Comparison of ENCODE assay signal across 8 cellular contexts in genomic region chr17:58352018-58352842, GRCh38. TPM values are rescaled to one million over a fixed set of nuclear protein-coding genes. Genes with fewer than 3 reads are reported as not detected.
DNase-seq lines count a peak whose midpoint lies in the region; ATAC-seq and TF ChIP-seq lines count a peak whose summit lies in the region.

Gene SUPT4H1 (minus strand): TSS chr17:58352201. CDS start chr17:58352135, 66 bp downstream.

- DNase-seq in AG09309 (ENCODE audit: low read depth) (peak; percentile 61), NCI-H2227 (lab: John Stamatoyannopoulos, UW; ENCODE audit: unreplicated experiment) (peak; percentile 97), WTC11 (ENCODE audit: low spot score) (peak; percentile 89), caudate nucleus (lab: John Stamatoyannopoulos, UW) (peak in 59 of 61 donors; percentile 29 to 90 (median 82)), inferior parietal cortex (ENCODE audit: extremely low spot score) (peak; percentile 95), smooth muscle cell of the brain vasculature (ENCODE audit: low read depth, low spot score) (peak; percentile 59)

- CTCF ChIA-PET in WTC11 (lab: Charles Lee) = interaction anchor here (0.7 to 4.0 kb wide), 20 partner anchors 12 to 152 kb away, joined by 3 to 54 read pairs (median 5); partner anchors contain the start of genes RNF43 and TSPOAP1

- H3K4me1 Mint-ChIP-seq in WTC11 = peaks cover 19% of the 10 kb centered on the region

- H3K27me3 Mint-ChIP-seq in WTC11 (ENCODE audit: low read depth) = no peaks in the 10 kb centered on the region; the same call in 1 of the 2 replicates

- H3K9me3 Mint-ChIP-seq in WTC11 = no peaks in the 10 kb centered on the region

- H3K4me3 Mint-ChIP-seq in WTC11 = peak within 1 kb of the TSS; percentile 100

- ATAC-seq in GM19023 (IDR thresholded peaks at IDR 0.05; ENCODE audit: unreplicated experiment) (peak; percentile 93), HG03175 (IDR thresholded peaks at IDR 0.05; ENCODE audit: unreplicated experiment) (peak; percentile 92), WTC11 (peak; percentile 88)

- TF ChIP-seq CTCF in AG09309 (IDR thresholded peaks at IDR 0.05; ENCODE audit: control insufficient read depth, insufficient read depth, low read depth, low read length, missing control alignments) = no peak
- no peak for TF ChIP-seq CTCF in WTC11 (IDR thresholded peaks at IDR 0.05)

- POLR2A ChIA-PET in WTC11 (lab: Charles Lee) = interaction anchor here (0.6 to 4.4 kb wide), 15 partner anchors 8 to 76 kb away, joined by 3 to 61 read pairs (median 5); partner anchors contain the start of gene RNF43

- H3K4me3 ChIP-seq in AG09309 (ENCODE audit: control insufficient read depth, low read depth, low read length) = peak within 1 kb of the TSS; percentile 93

- peak within 1 kb of the TSS; percentile 99 for H3K27ac Mint-ChIP-seq in WTC11

- H3K27ac ChIP-seq in caudate nucleus (ENCODE audit: low read depth, low read length) = peak within 1 kb of the TSS; percentile 82

- H3K36me3 Mint-ChIP-seq in WTC11 = peaks cover 35% of the 10 kb centered on the region

TF ChIP-seq in WTC11, 78 proteins besides CTCF, POLR2A, EP300 and RAD21 (continues in another document):
- TF ChIP-seq ZNF425 (CRISPR knock-in tag; conservative IDR thresholded peaks at IDR 0.05) = no peak
- TF ChIP-seq ZNF671 (CRISPR knock-in tag; IDR thresholded peaks at IDR 0.05) = no peak
- TF ChIP-seq GRHL2 (CRISPR knock-in tag; IDR thresholded peaks at IDR 0.05; ENCODE audit: insufficient replicate concordance, severe bottlenecking) = no peak
- TF ChIP-seq HMGXB4 (CRISPR knock-in tag; IDR thresholded peaks at IDR 0.05) = 0 out of 2 replicates have a peak, but pooled peaks have one; percentile 54
- no peak for TF ChIP-seq ZBTB43 (CRISPR knock-in tag; IDR thresholded peaks at IDR 0.05)
- TF ChIP-seq NFATC4 (CRISPR knock-in tag; IDR thresholded peaks at IDR 0.05) = no peak
- TF ChIP-seq KAT7 (CRISPR knock-in tag; IDR thresholded peaks at IDR 0.05; ENCODE audit: borderline replicate concordance) = 0 out of 2 replicates have a peak, but pooled peaks have one; percentile 66
- TF ChIP-seq NFYB (CRISPR knock-in tag; conservative IDR thresholded peaks at IDR 0.05; ENCODE audit: low read depth) = no peak
- 0 out of 2 replicates have a peak, but pooled peaks have one; percentile 87 for TF ChIP-seq CBFB (CRISPR knock-in tag; IDR thresholded peaks at IDR 0.05; ENCODE audit: low read depth)
- peak; percentile 71; the same call in 1 of the 2 replicates for TF ChIP-seq ZBTB21 (CRISPR knock-in tag; IDR thresholded peaks at IDR 0.05; ENCODE audit: borderline replicate concordance)
- TF ChIP-seq HMGA2 (CRISPR knock-in tag; IDR thresholded peaks at IDR 0.05) = no peak
- TF ChIP-seq FOXP1 (CRISPR knock-in tag; IDR thresholded peaks at IDR 0.05; ENCODE audit: borderline replicate concordance) = peak; percentile 87
- no peak for TF ChIP-seq CREB1 (CRISPR knock-in tag; IDR thresholded peaks at IDR 0.05)
- no peak for TF ChIP-seq AR (CRISPR knock-in tag; IDR thresholded peaks at IDR 0.05)
- 0 out of 2 replicates have a peak, but pooled peaks have one; percentile 64 for TF ChIP-seq ELF4 (CRISPR knock-in tag; IDR thresholded peaks at IDR 0.05; ENCODE audit: low read depth)
- TF ChIP-seq SP1 (CRISPR knock-in tag; conservative IDR thresholded peaks at IDR 0.05) = peak; percentile 92
- no peak for TF ChIP-seq PRRX2 (CRISPR knock-in tag; IDR thresholded peaks at IDR 0.05)
- no peak for TF ChIP-seq JAZF1 (CRISPR knock-in tag; IDR thresholded peaks at IDR 0.05)
- peak; percentile 94 for TF ChIP-seq ZNF423 (CRISPR knock-in tag; IDR thresholded peaks at IDR 0.05)
- TF ChIP-seq ZNF317 (CRISPR knock-in tag; IDR thresholded peaks at IDR 0.05; ENCODE audit: borderline replicate concordance, low read depth) = no peak
- TF ChIP-seq ZMAT4 (CRISPR knock-in tag; IDR thresholded peaks at IDR 0.05) = no peak
- peak; percentile 100 for TF ChIP-seq FOXK1 (CRISPR knock-in tag; IDR thresholded peaks at IDR 0.05)
- TF ChIP-seq USF2 (CRISPR knock-in tag; IDR thresholded peaks at IDR 0.05) = peak; percentile 50
- TF ChIP-seq ZNF219 (CRISPR knock-in tag; IDR thresholded peaks at IDR 0.05; ENCODE audit: borderline replicate concordance) = no peak
- TF ChIP-seq TP53 (CRISPR knock-in tag; IDR thresholded peaks at IDR 0.05) = 0 out of 2 replicates have a peak, but pooled peaks have one; percentile 75
- no peak for TF ChIP-seq IRF2 (CRISPR knock-in tag; IDR thresholded peaks at IDR 0.05; ENCODE audit: borderline replicate concordance, low read depth)

RNA-seq across cellular contexts. Expression of gene SUPT4H1, which starts in this region (rescaled TPM):
- total RNA-seq in WTC11 (2021) = 85.5 to 91.1 TPM (median 89.3 TPM) in 3 replicates

Comparison
In these comparisons a context has a peak if more than half of its experiments do, and no peak if none do; other contexts are left out.
1. Peak in every context shown above with its lines: DNase-seq, ATAC-seq, H3K4me3 ChIP-seq and H3K27ac ChIP-seq.